ENCODE assay signal across 32 cellular contexts in genomic region chr2:235839974-235840373, GRCh38.
"Had no signal": no experiment of that assay in that cellular context is flagged by ENCODE, and none has a peak within 500 bp of the region (broad histone marks: within the 10 kb centered on the region; RNA-seq: fewer than 3 reads in every experiment).

No MANE protein-coding gene starts in this region.

- H3K4me1 ChIP-seq: adrenal gland, body of pancreas, breast epithelium had no signal

- H3K27ac ChIP-seq: adrenal gland, body of pancreas, brain microvascular endothelial cell, breast epithelium, VCaP had no signal

- H3K27me3 ChIP-seq: adrenal gland, body of pancreas, brain microvascular endothelial cell, breast epithelium had no signal

- H3K36me3 ChIP-seq: adrenal gland, brain microvascular endothelial cell, breast epithelium had no signal

- H3K9me3 ChIP-seq: adrenal gland, body of pancreas, breast epithelium had no signal

- DNase-seq: activated B cell treated with CpG ODN at 0.5 μM for 24 hours; activated CD4-positive, alpha-beta memory T cell treated with anti-CD3 and anti-CD28 coated beads for 36 hours; activated CD4-positive, alpha-beta T cell treated with anti-CD3 and anti-CD28 coated beads for 4 hours; activated CD4-positive, alpha-beta T cell treated with anti-CD3 and anti-CD28 coated beads, Interleukin-2, amount 10 ng/mL, durations not matched to agents 24 days and 14 days; activated CD4-positive, alpha-beta T cell treated with anti-CD3 and anti-CD28 coated beads, Interleukin-2, amount 50 U/mL, for 1 hour; activated CD4-positive, alpha-beta T cell treated with anti-CD3 and anti-CD28 coated beads, Interleukin-2, amount 50 U/mL, for 4 hours; activated CD4-positive, CD25-positive, alpha-beta regulatory T cell treated with anti-CD3 and anti-CD28 coated beads, Interleukin-2, amount 50 U/mL, for 72 hours; activated CD8-positive, alpha-beta memory T cell treated with anti-CD3 and anti-CD28 coated beads for 24 hours; activated CD8-positive, alpha-beta memory T cell treated with anti-CD3 and anti-CD28 coated beads, Interleukin-2, amount 10 ng/mL, durations not matched to agents 7 days and 5 days; activated CD8-positive, alpha-beta memory T cell treated with anti-CD3 and anti-CD28 coated beads, Interleukin-2, amount 50 U/mL, for 48 hours; activated CD8-positive, alpha-beta T cell treated with anti-CD3 and anti-CD28 coated beads for 36 hours; activated effector memory CD4-positive, alpha-beta T cell treated with Interleukin-2 at 50 U/mL for 16 hours; activated gamma-delta T cell treated with Interleukin-2 at 50 U/mL for 16 hours; activated naive CD4-positive, alpha-beta T cell; activated naive CD4-positive, alpha-beta T cell treated with anti-CD3 and anti-CD28 coated beads for 36 hours; activated naive CD4-positive, alpha-beta T cell treated with anti-CD3 and anti-CD28 coated beads, Interleukin-2, amount 50 U/mL, for 16 hours; activated naive CD8-positive, alpha-beta T cell treated with anti-CD3 and anti-CD28 coated beads for 36 hours; activated T-cell treated with anti-CD3 and anti-CD28 coated beads, Interleukin-2, amount 50 U/mL, for 24 hours; activated T-cell treated with anti-CD3 and anti-CD28 coated beads, Interleukin-2, amount 50 U/mL, for 48 hours; amniotic stem cell; aorta; body of pancreas; brain microvascular endothelial cell; caudate nucleus; cerebellar nuclear complex; SW 1271; T-helper 1 cell; T-helper 2 cell; T-helper 9 cell had no signal

- H3K4me3 ChIP-seq: adrenal gland, body of pancreas, breast epithelium had no signal
